ENCODE assay signal across 8 cellular contexts in genomic region chr1:11805454-11806306, GRCh38. TPM values are rescaled to one million over a fixed set of nuclear protein-coding genes. Genes with fewer than 3 reads are reported as not detected.
A peak's percentile ranks its signal among the peaks of the same experiment; 100 is the strongest.
DNase-seq lines count a peak whose midpoint lies in the region; ATAC-seq, FAIRE-seq and TF ChIP-seq lines count a peak whose summit lies in the region.

A gene with protein sequence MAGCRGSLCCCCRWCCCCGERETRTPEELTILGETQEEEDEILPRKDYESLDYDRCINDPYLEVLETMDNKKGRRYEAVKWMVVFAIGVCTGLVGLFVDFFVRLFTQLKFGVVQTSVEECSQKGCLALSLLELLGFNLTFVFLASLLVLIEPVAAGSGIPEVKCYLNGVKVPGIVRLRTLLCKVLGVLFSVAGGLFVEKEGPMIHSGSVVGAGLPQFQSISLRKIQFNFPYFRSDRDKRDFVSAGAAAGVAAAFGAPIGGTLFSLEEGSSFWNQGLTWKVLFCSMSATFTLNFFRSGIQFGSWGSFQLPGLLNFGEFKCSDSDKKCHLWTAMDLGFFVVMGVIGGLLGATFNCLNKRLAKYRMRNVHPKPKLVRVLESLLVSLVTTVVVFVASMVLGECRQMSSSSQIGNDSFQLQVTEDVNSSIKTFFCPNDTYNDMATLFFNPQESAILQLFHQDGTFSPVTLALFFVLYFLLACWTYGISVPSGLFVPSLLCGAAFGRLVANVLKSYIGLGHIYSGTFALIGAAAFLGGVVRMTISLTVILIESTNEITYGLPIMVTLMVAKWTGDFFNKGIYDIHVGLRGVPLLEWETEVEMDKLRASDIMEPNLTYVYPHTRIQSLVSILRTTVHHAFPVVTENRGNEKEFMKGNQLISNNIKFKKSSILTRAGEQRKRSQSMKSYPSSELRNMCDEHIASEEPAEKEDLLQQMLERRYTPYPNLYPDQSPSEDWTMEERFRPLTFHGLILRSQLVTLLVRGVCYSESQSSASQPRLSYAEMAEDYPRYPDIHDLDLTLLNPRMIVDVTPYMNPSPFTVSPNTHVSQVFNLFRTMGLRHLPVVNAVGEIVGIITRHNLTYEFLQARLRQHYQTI (plus strand): TSS chr1:11806191. CDS start chr1:11806263, 72 bp downstream.
TSS of gene MTHFR (minus strand) at chr1:11805964. CDS start at chr1:11803116, 2,848 bp downstream.

- H3K4me1 Mint-ChIP-seq in dendritic cell treated with granulocyte-macrophage colony-stimulating factor and Interleukin-4, amounts not matched to agents 40 ng/mL and 50 ng/mL, for 4 days (ENCODE audit: low read depth) = peaks cover 75% of the 10 kb centered on the region

- H3K27ac ChIP-seq in BLaER1 treated with 17β-estradiol and CSF1 and Interleukin-3, amounts not matched to agents 10 nM and 100 nM = peak within 1 kb of the TSS; percentile 83 to 94 (median 91)
- peak within 1 kb of the TSS; percentile 94 for H3K27ac ChIP-seq in HepG2 (ENCODE audit: extremely low read length, insufficient read depth, low read length)

- intact Hi-C loops in dendritic cell treated with granulocyte-macrophage colony-stimulating factor and Interleukin-4, amounts not matched to agents 40 ng/mL and 50 ng/mL, for 4 days (cut with micrococcal nuclease) = loop anchor here (5.0 kb wide), 1 partner anchor 68 kb away; the partner anchor contains the start of gene AGTRAP
- intact Hi-C loops in HepG2 (cut with micrococcal nuclease; ENCODE audit: unreplicated experiment) = no loop called here

- POLR2A ChIA-PET in HepG2 (lab: Yijun Ruan, JAX) = interaction anchor here (0.6 to 3.2 kb wide), 21 partner anchors 8 to 543 kb away, joined by 3 to 31 read pairs (median 5); partner anchors contain the start of genes AGTRAP, FBXO2, MFN2 and MIIP

- TF ChIP-seq EP300 in HepG2 (IDR thresholded peaks at IDR 0.05; ENCODE audit: low read depth in 2 of 2, low read length in 2 of 2) (peak in 1 of 2 experiments; percentile 48; a peak in 1 of 4 replicates), HepG2 (CRISPR knock-in tag; IDR thresholded peaks at IDR 0.05; ENCODE audit: borderline replicate concordance) (peak; percentile 40; the same call in 1 of the 2 replicates)

- H3K9me3 ChIP-seq in BLaER1 treated with 17β-estradiol and CSF1 and Interleukin-3, amounts not matched to agents 10 nM and 100 nM (replicated peaks in 1 of 11) = no peaks in the 10 kb centered on the region
- H3K9me3 ChIP-seq in HepG2 (ENCODE audit: low read length) = no peaks in the 10 kb centered on the region

- H3K4me2 ChIP-seq in BLaER1 treated with 17β-estradiol and CSF1 and Interleukin-3, amounts not matched to agents 10 nM and 100 nM = peak within 1 kb of the TSS; percentile 94 to 99 (median 98)
- peak within 1 kb of the TSS; percentile 97 for H3K4me2 ChIP-seq in HepG2 (ENCODE audit: low read depth, low read length)

- peaks cover 0 to 30% (median 7%) of the 10 kb centered on the region in 11 experiments; a peak in 10 of 22 replicates for H4K20me1 ChIP-seq in BLaER1 treated with 17β-estradiol and CSF1 and Interleukin-3, amounts not matched to agents 10 nM and 100 nM
- H4K20me1 ChIP-seq in HepG2 (ENCODE audit: insufficient read depth, low read length) = peaks cover 8% of the 10 kb centered on the region; the same call in 1 of the 2 replicates

- DNase-seq in NCI-H748 (lab: John Stamatoyannopoulos, UW; ENCODE audit: unreplicated experiment) (peak; percentile 98), HepG2 (ENCODE audit: low spot score) (peak; percentile 98)
- peak; percentile 98 for DNase-seq in activated CD4-positive, alpha-beta T cell treated with anti-CD3 and anti-CD28 coated beads, Interleukin-2, amount 50 U/mL, for 1 hour
- peak; percentile 98 for DNase-seq in stimulated activated CD4-positive, alpha-beta T cell treated with anti-CD3 and anti-CD28 coated beads, Interleukin-4, amount 100 ng/mL, for 1 hour

- CTCF ChIA-PET in HepG2 (lab: Yijun Ruan, JAX; ENCODE audit: low intra/inter-chr PET ratio, low total read pairs) = no interaction called here

- FAIRE-seq in HepG2 (lab: Jason Lieb, UNC) = peak; percentile 95

- H3K4me3 ChIP-seq in BLaER1 treated with 17β-estradiol and CSF1 and Interleukin-3, amounts not matched to agents 10 nM and 100 nM = peak within 1 kb of the TSS; percentile 78 to 97 (median 82)
- peak within 1 kb of the TSS; percentile 86 to 88 (median 87) for H3K4me3 ChIP-seq in HepG2 (replicated peaks in 1 of 3; ENCODE audit: insufficient read depth in 1 of 3, low read depth in 2 of 3, low read length in 3 of 3)

- H3K27me3 ChIP-seq in BLaER1 treated with 17β-estradiol and CSF1 and Interleukin-3, amounts not matched to agents 10 nM and 100 nM = no peaks in the 10 kb centered on the region
- H3K27me3 ChIP-seq in HepG2 (ENCODE audit: control insufficient read depth in 1 of 2, insufficient read depth in 2 of 2, low read length in 2 of 2) = no peaks in the 10 kb centered on the region; a peak in 1 of 5 replicates

- H3K36me3 ChIP-seq in BLaER1 treated with 17β-estradiol and CSF1 and Interleukin-3, amounts not matched to agents 10 nM and 100 nM = peaks cover 25 to 52% (median 39%) of the 10 kb centered on the region in 11 experiments
- peaks cover 6 to 35% of the 10 kb centered on the region in 2 experiments for H3K36me3 ChIP-seq in HepG2 (replicated peaks in 1 of 2; ENCODE audit: control insufficient read depth in 1 of 2, insufficient read depth in 2 of 2, low read length in 2 of 2)

- H3K4me3 Mint-ChIP-seq in dendritic cell treated with granulocyte-macrophage colony-stimulating factor and Interleukin-4, amounts not matched to agents 40 ng/mL and 50 ng/mL, for 4 days = peak within 1 kb of the TSS; percentile 94

- H3K9ac ChIP-seq in BLaER1 treated with 17β-estradiol and CSF1 and Interleukin-3, amounts not matched to agents 10 nM and 100 nM = peak within 1 kb of the TSS; percentile 81 to 96 (median 92)
- peak within 1 kb of the TSS; percentile 93 for H3K9ac ChIP-seq in HepG2 (ENCODE audit: insufficient read depth, low read depth, low read length)

- TF ChIP-seq POLR2A in HepG2 (IDR thresholded peaks at IDR 0.05; ENCODE audit: insufficient read depth in 1 of 2, low read depth in 2 of 2, low read length in 2 of 2) = peak; percentile 70 to 82

- peak; percentile 55; the same call in 1 of the 2 replicates for TF ChIP-seq RAD21 in HepG2 (CRISPR knock-in tag; IDR thresholded peaks at IDR 0.05)

- peak within 1 kb of the TSS; percentile 94 for H3K27ac Mint-ChIP-seq in dendritic cell treated with granulocyte-macrophage colony-stimulating factor and Interleukin-4, amounts not matched to agents 40 ng/mL and 50 ng/mL, for 4 days

- TF ChIP-seq CTCF in HepG2 (CRISPR knock-in tag; IDR thresholded peaks at IDR 0.05) = peak; percentile 18; the same call in 1 of the 2 replicates

- H3K79me2 ChIP-seq in HepG2 (ENCODE audit: insufficient read depth, low read length) = peaks cover 49% of the 10 kb centered on the region

- H3K27me3 Mint-ChIP-seq in dendritic cell treated with granulocyte-macrophage colony-stimulating factor and Interleukin-4, amounts not matched to agents 40 ng/mL and 50 ng/mL, for 4 days = no peaks in the 10 kb centered on the region

- peaks cover 66 to 81% (median 78%) of the 10 kb centered on the region in 10 experiments for H3K4me1 ChIP-seq in BLaER1 treated with 17β-estradiol and CSF1 and Interleukin-3, amounts not matched to agents 10 nM and 100 nM
- peaks cover 69% of the 10 kb centered on the region for H3K4me1 ChIP-seq in HepG2 (ENCODE audit: insufficient read depth, low read length)

- H3K36me3 Mint-ChIP-seq in dendritic cell treated with granulocyte-macrophage colony-stimulating factor and Interleukin-4, amounts not matched to agents 40 ng/mL and 50 ng/mL, for 4 days (ENCODE audit: low read depth) = peaks cover 77% of the 10 kb centered on the region

- under 1% methylated on average over 18 of the region's 68 CpGs for WGBS in HepG2 (ENCODE audit: low lambda C conversion rate)

- peak; percentile 76 for ATAC-seq in GM19351 (IDR thresholded peaks at IDR 0.05; ENCODE audit: unreplicated experiment)
- peak; percentile 87 for ATAC-seq in HG03521 (IDR thresholded peaks at IDR 0.05; ENCODE audit: unreplicated experiment)
- ATAC-seq in HepG2 = peak; percentile 92

- H2AFZ ChIP-seq in HepG2 (ENCODE audit: low read length) = no peak within 1 kb of the TSS

- in situ Hi-C loops in HepG2 (cut with HindIII; ENCODE audit: extremely low pct_ligation_motif_present, low pct_unique_long_range_greater_than_20kb) = no loop called here

- no peaks in the 10 kb centered on the region for H3K9me3 Mint-ChIP-seq in dendritic cell treated with granulocyte-macrophage colony-stimulating factor and Interleukin-4, amounts not matched to agents 40 ng/mL and 50 ng/mL, for 4 days

- TSS peak; percentile 65 for BruUV-seq in HepG2 (replicated peaks; lab: Mats Ljungman, UMichigan)

RNA-seq across cellular contexts. Expression of the first gene that starts in this region (rescaled TPM):
- 10.1 and 19.3 TPM in 2 replicates for total RNA-seq in HepG2 (2016; rRNA removed; fragmentation: Illumina TruSeq; extraction: Trizol)
- 3.7 and 4.0 TPM in 2 replicates for total RNA-seq in HepG2 (2016; cell fraction: cytosol; rRNA removed; fragmentation: Illumina TruSeq; extraction: Trizol; ENCODE audit: low read depth)
- 7.6 and 20.5 TPM in 2 replicates for total RNA-seq in HepG2 (2016; cell fraction: insoluble cytoplasmic fraction; rRNA removed; fragmentation: Illumina TruSeq; extraction: Trizol)
- total RNA-seq in HepG2 (2016; cell fraction: membrane; rRNA removed; fragmentation: Illumina TruSeq; extraction: Trizol) = 5.4 and 6.2 TPM in 2 replicates
- total RNA-seq in HepG2 (2016; cell fraction: nucleus; rRNA removed; fragmentation: Illumina TruSeq; extraction: Trizol) = 39.7 and 42.7 TPM in 2 replicates
- 14.9 and 19.9 TPM in 2 replicates for polyA plus RNA-seq in HepG2 (2011; rRNA removed)
- polyA plus RNA-seq in HepG2 (2011; cell fraction: cytosol; rRNA removed) = 8.3 and 12.0 TPM in 2 replicates
- polyA plus RNA-seq in HepG2 (2011; cell fraction: nucleus; rRNA removed) = 67.2 and 84.3 TPM in 2 replicates
- polyA plus RNA-seq in HepG2 (2012) = 25.5 and 26.0 TPM in 2 replicates
- polyA plus RNA-seq in HepG2 (2016; cell fraction: cytosol; fragmentation: Illumina TruSeq; extraction: Trizol; ENCODE audit: low read depth) = 1.4 and 1.6 TPM in 2 replicates
- 4.8 and 8.2 TPM in 2 replicates for polyA plus RNA-seq in HepG2 (2016; cell fraction: insoluble cytoplasmic fraction; fragmentation: Illumina TruSeq; extraction: Trizol; ENCODE audit: low read depth)
- 3.7 and 4.3 TPM in 2 replicates for polyA plus RNA-seq in HepG2 (2016; cell fraction: membrane; fragmentation: Illumina TruSeq; extraction: Trizol; ENCODE audit: low read depth)
- polyA plus RNA-seq in HepG2 (2016; cell fraction: nucleus; fragmentation: Illumina TruSeq; extraction: Trizol; ENCODE audit: insufficient read depth, low read depth) = 103 and 104 TPM in 2 replicates
- 10.8 and 21.4 TPM in 2 replicates for polyA minus RNA-seq in HepG2 (2011; rRNA and poly(A)+ RNA removed; ENCODE audit: low replicate concordance)
- polyA minus RNA-seq in HepG2 (2011; cell fraction: cytosol; rRNA and poly(A)+ RNA removed) = 8.2 and 9.7 TPM in 2 replicates
- polyA minus RNA-seq in HepG2 (2011; cell fraction: nucleus; rRNA and poly(A)+ RNA removed) = 37.9 and 38.6 TPM in 2 replicates

RNA-seq across cellular contexts. Expression of gene MTHFR, which starts in this region (rescaled TPM):
- total RNA-seq in HepG2 (2016; rRNA removed; fragmentation: Illumina TruSeq; extraction: Trizol) = 5.0 and 8.2 TPM in 2 replicates
- 4.1 and 5.4 TPM in 2 replicates for total RNA-seq in HepG2 (2016; cell fraction: cytosol; rRNA removed; fragmentation: Illumina TruSeq; extraction: Trizol; ENCODE audit: low read depth)
- total RNA-seq in HepG2 (2016; cell fraction: insoluble cytoplasmic fraction; rRNA removed; fragmentation: Illumina TruSeq; extraction: Trizol) = 4.9 and 8.0 TPM in 2 replicates
- 5.9 and 7.6 TPM in 2 replicates for total RNA-seq in HepG2 (2016; cell fraction: membrane; rRNA removed; fragmentation: Illumina TruSeq; extraction: Trizol)
- 10.1 and 14.4 TPM in 2 replicates for total RNA-seq in HepG2 (2016; cell fraction: nucleus; rRNA removed; fragmentation: Illumina TruSeq; extraction: Trizol)
- 3.8 and 6.8 TPM in 2 replicates for polyA plus RNA-seq in HepG2 (2011; rRNA removed)
- 2.8 and 3.4 TPM in 2 replicates for polyA plus RNA-seq in HepG2 (2011; cell fraction: cytosol; rRNA removed)
- polyA plus RNA-seq in HepG2 (2011; cell fraction: nucleus; rRNA removed) = 11.8 and 13.3 TPM in 2 replicates
- 2.8 and 3.0 TPM in 2 replicates for polyA plus RNA-seq in HepG2 (2012)
- polyA plus RNA-seq in HepG2 (2016; cell fraction: cytosol; fragmentation: Illumina TruSeq; extraction: Trizol; ENCODE audit: low read depth) = 0.58 and 0.61 TPM in 2 replicates
- polyA plus RNA-seq in HepG2 (2016; cell fraction: insoluble cytoplasmic fraction; fragmentation: Illumina TruSeq; extraction: Trizol; ENCODE audit: low read depth) = 3.6 and 4.9 TPM in 2 replicates
- 0.73 and 0.76 TPM in 2 replicates for polyA plus RNA-seq in HepG2 (2016; cell fraction: membrane; fragmentation: Illumina TruSeq; extraction: Trizol; ENCODE audit: low read depth)
- 8.2 and 9.0 TPM in 2 replicates for polyA plus RNA-seq in HepG2 (2016; cell fraction: nucleus; fragmentation: Illumina TruSeq; extraction: Trizol; ENCODE audit: insufficient read depth, low read depth)
- 19.5 and 30.6 TPM in 2 replicates for polyA minus RNA-seq in HepG2 (2011; rRNA and poly(A)+ RNA removed; ENCODE audit: low replicate concordance)
- 2.5 and 6.1 TPM in 2 replicates for polyA minus RNA-seq in HepG2 (2011; cell fraction: cytosol; rRNA and poly(A)+ RNA removed)
- polyA minus RNA-seq in HepG2 (2011; cell fraction: nucleus; rRNA and poly(A)+ RNA removed) = 22.8 and 22.9 TPM in 2 replicates

Comparison
In these comparisons a context has a peak if more than half of its experiments do, and no peak if none do; other contexts are left out.
1. Peak in every context shown above with its lines: DNase-seq, ATAC-seq, H3K4me3 ChIP-seq and H3K27ac ChIP-seq.